Comparison of ENCODE assay signal across 21 cellular contexts in genomic region chr17:71398706-71399620, GRCh38.
DNase-seq lines count a peak whose midpoint lies in the region; ATAC-seq, FAIRE-seq and TF ChIP-seq lines count a peak whose summit lies in the region.
"Had no signal": no experiment of that assay in that cellular context is flagged by ENCODE, and none has a peak within 500 bp of the region (broad histone marks: within the 10 kb centered on the region; RNA-seq: fewer than 3 reads in every experiment).

No MANE protein-coding gene starts in this region.

- FAIRE-seq in GM12878 (lab: Jason Lieb, UNC) = no peak

- intact Hi-C loops in GM12878 (cut with micrococcal nuclease; ENCODE audit: unreplicated experiment) (no loop called here), dorsolateral prefrontal cortex (cut with DNase I) (no loop called here)

- TF ChIP-seq RAD21 in GM12878 (IDR thresholded peaks at IDR 0.05; ENCODE audit: insufficient read depth, low read depth, low read length) = no peak

- H3K79me1 ChIP-seq in mesenchymal stem cell (replicated peaks; ENCODE audit: low read length, poor library complexity, severe bottlenecking) = no peaks in the 10 kb centered on the region

- H4K8ac ChIP-seq in mesenchymal stem cell (ENCODE audit: low read length) = no peak overlapping the region

- TF ChIP-seq EP300 in GM12878 (IDR thresholded peaks at IDR 0.05; ENCODE audit: borderline replicate concordance in 1 of 2, control insufficient read depth in 1 of 2, low read depth in 2 of 2, low read length in 2 of 2) = no peak

- 31% methylated on average over 9 of the region's 9 CpGs for WGBS in GM12878 (ENCODE audit: insufficient coverage, insufficient replicate concordance, low lambda C conversion rate, missing lambda C conversion rate)
- WGBS in mesenchymal stem cell = 46% methylated on average over 4 of the region's 9 CpGs

- CTCF ChIA-PET in HEK293T (lab: Yijun Ruan, JAX) (interaction anchor here (0.6 to 0.8 kb wide), 2 partner anchors 19 to 176 kb away, joined by 3 to 4 read pairs; no protein-coding TSS in a partner anchor), GM12878 (lab: Yijun Ruan, JAX) (interaction anchor here (1.2 kb wide), 1 partner anchor 62 kb away, joined by 3 read pairs; no protein-coding TSS in a partner anchor)

- H2BK120ac ChIP-seq in mesenchymal stem cell (ENCODE audit: low read depth, low read length) = no peak overlapping the region

- SMC1A ChIA-PET in GM12878 (lab: Charles Lee; ENCODE audit: uncharacterized antibody, unreplicated experiment) = interaction anchor here (0.6 kb wide), 1 partner anchor 635 kb away, joined by 3 read pairs; no protein-coding TSS in a partner anchor

- H4K20me1 ChIP-seq in GM12878 (ENCODE audit: control insufficient read depth, insufficient read depth) = no peaks in the 10 kb centered on the region

- DNase-seq in HEK293T (ENCODE audit: extremely low spot score) = peak; percentile 44
- DNase-seq in GM12878 (ENCODE audit: low read depth, low spot score) = no peak
- peak; percentile 36 for DNase-seq in mesenchymal stem cell
- DNase-seq in dorsolateral prefrontal cortex = no peak
- DNase-seq in activated CD4-positive, CD25-positive, alpha-beta regulatory T cell (lab: John Stamatoyannopoulos, UW) = no peak
- DNase-seq in SHP77 (lab: John Stamatoyannopoulos, UW) = no peak
- DNase-seq: activated CD4-positive, alpha-beta T cell treated with anti-CD3 and anti-CD28 coated beads for 48 hours; activated naive CD4-positive, alpha-beta T cell treated with anti-CD3 and anti-CD28 coated beads for 36 hours; CD4-positive, alpha-beta memory T cell; hippocampal formation; NCI-H2081 treated with DMSO at 0.1 percent for 48 hours; NCI-H82; Peyer's patch; sigmoid colon; stimulated activated CD4-positive, alpha-beta T cell treated with anti-CD3 and anti-CD28 coated beads, Interleukin-4, amount 100 ng/mL, for 1 hour; substantia nigra; T1000 had no signal

- in situ Hi-C loops in GM12878 (cut with MboI) = no loop called here

- no peak overlapping the region for H2BK5ac ChIP-seq in mesenchymal stem cell (ENCODE audit: low read depth, low read length, poor library complexity, severe bottlenecking)

- H3K4me3 ChIP-seq in ACC112 (ENCODE audit: low read depth, low read length) (no peak overlapping the region), GM12878 (no peak overlapping the region), mesenchymal stem cell (ENCODE audit: insufficient read depth in 1 of 2, low read depth in 1 of 2, low read length in 2 of 2) (no peak overlapping the region), dorsolateral prefrontal cortex (peak overlapping the region in 1 of 59 donors; percentile 2)
- H3K4me3 ChIP-seq: breast epithelium, Peyer's patch, sigmoid colon, SK-N-MC had no signal

- H3K79me2 ChIP-seq in ACC112 (ENCODE audit: control insufficient read depth, insufficient read depth, low read length, unreplicated experiment) (no peaks in the 10 kb centered on the region), GM12878 (ENCODE audit: control insufficient read depth, insufficient read depth, low read length) (no peaks in the 10 kb centered on the region)

- H3K9ac ChIP-seq in GM12878 (ENCODE audit: control insufficient read depth, insufficient read depth, low read length) (no peak overlapping the region), mesenchymal stem cell (ENCODE audit: low read length) (no peak overlapping the region)

- no peaks in the 10 kb centered on the region for H3K9me3 ChIP-seq in GM12878 (replicated peaks; ENCODE audit: control insufficient read depth, insufficient read depth, low read length)
- no peaks in the 10 kb centered on the region for H3K9me3 ChIP-seq in mesenchymal stem cell (ENCODE audit: control insufficient read depth, low read length)
- H3K9me3 ChIP-seq: breast epithelium, Peyer's patch had no signal

- H4K91ac ChIP-seq in mesenchymal stem cell (ENCODE audit: low read length) = no peak overlapping the region

- H2BK15ac ChIP-seq in mesenchymal stem cell (ENCODE audit: low read depth, poor library complexity, severe bottlenecking) = no peak overlapping the region

- H3K27me3 ChIP-seq in ACC112 (ENCODE audit: insufficient read depth, low read length) (no peaks in the 10 kb centered on the region), GM12878 (replicated peaks in 1 of 2; ENCODE audit: control insufficient read depth in 2 of 2, insufficient read depth in 2 of 2, low read length in 1 of 2) (no peaks in the 10 kb centered on the region), mesenchymal stem cell (ENCODE audit: control insufficient read depth in 1 of 2, insufficient read depth in 1 of 2, low read length in 2 of 2) (no peaks in the 10 kb centered on the region), dorsolateral prefrontal cortex (no peaks in the 10 kb centered on the region)
- H3K27me3 ChIP-seq: breast epithelium, Peyer's patch, sigmoid colon had no signal

- H3K4ac ChIP-seq in mesenchymal stem cell (ENCODE audit: low read depth in 1 of 2, low read length in 2 of 2) = no peak overlapping the region

- TF ChIP-seq CTCF in GM12878 (IDR thresholded peaks at IDR 0.05 in 2 of 3, conservative IDR thresholded peaks at IDR 0.05 in 1 of 3; ENCODE audit: control insufficient read depth in 2 of 3, extremely low read depth in 1 of 3, insufficient read depth in 1 of 3, low read depth in 3 of 3, low read length in 3 of 3) (no peak), dorsolateral prefrontal cortex (IDR thresholded peaks at IDR 0.05 in 54 of 56, conservative IDR thresholded peaks at IDR 0.05 in 2 of 56; ENCODE audit: low read depth in 1 of 56, partially characterized antibody in 56 of 56) (no peak)

- ATAC-seq in GM12878 = peak; percentile 65
- no peak for ATAC-seq in HG03159 (IDR thresholded peaks at IDR 0.05; ENCODE audit: unreplicated experiment)

- H2AFZ ChIP-seq in ACC112 (ENCODE audit: low read length, unreplicated experiment) (peak overlapping the region; percentile 31), GM12878 (ENCODE audit: control insufficient read depth, low read depth, low read length) (no peak overlapping the region), mesenchymal stem cell (ENCODE audit: low read depth, low read length) (no peak overlapping the region)

- no peak overlapping the region for H3K27ac ChIP-seq in ACC112 (ENCODE audit: low read depth, low read length)
- H3K27ac ChIP-seq in GM12878 (ENCODE audit: control insufficient read depth, insufficient read depth) = no peak overlapping the region
- H3K27ac ChIP-seq in mesenchymal stem cell (ENCODE audit: low read length, poor library complexity, severe bottlenecking) = no peak overlapping the region
- no peak overlapping the region for H3K27ac ChIP-seq in dorsolateral prefrontal cortex
- H3K27ac ChIP-seq: breast epithelium, Peyer's patch, sigmoid colon, SK-N-MC had no signal

- no peak overlapping the region for H3K23ac ChIP-seq in mesenchymal stem cell (ENCODE audit: low read length in 2 of 2)

- no peak overlapping the region for H3K18ac ChIP-seq in mesenchymal stem cell (ENCODE audit: low read depth in 1 of 2, low read length in 2 of 2)

- H3K36me3 ChIP-seq in ACC112 (ENCODE audit: insufficient read depth, low read length) (no peaks in the 10 kb centered on the region), GM12878 (ENCODE audit: control insufficient read depth in 2 of 2, insufficient read depth in 2 of 2, low read length in 1 of 2) (no peaks in the 10 kb centered on the region), mesenchymal stem cell (ENCODE audit: control insufficient read depth in 1 of 2, insufficient read depth in 2 of 2, low read depth in 1 of 2, low read length in 2 of 2) (no peaks in the 10 kb centered on the region)
- H3K36me3 ChIP-seq: breast epithelium, Peyer's patch, sigmoid colon had no signal

- no peak overlapping the region for H2AK5ac ChIP-seq in mesenchymal stem cell (ENCODE audit: low read length, severe bottlenecking)

- POLR2A ChIA-PET in HEK293T (lab: Yijun Ruan, JAX) (interaction anchor here (0.6 to 0.9 kb wide), 2 partner anchors 16 to 41 kb away, joined by 3 read pairs; no protein-coding TSS in a partner anchor), GM12878 (lab: Charles Lee) (no interaction called here)

- H3K4me1 ChIP-seq in ACC112 (ENCODE audit: control insufficient read depth, insufficient read depth, low read length, unreplicated experiment) (peaks cover 4% of the 10 kb centered on the region), GM12878 (ENCODE audit: control insufficient read depth, insufficient read depth, low read length) (no peaks in the 10 kb centered on the region), mesenchymal stem cell (ENCODE audit: control insufficient read depth, insufficient read depth, low read depth, low read length) (peaks cover 1% of the 10 kb centered on the region)
- H3K4me1 ChIP-seq: breast epithelium, Peyer's patch, sigmoid colon had no signal

- no peak for TF ChIP-seq POLR2A in GM12878 (IDR thresholded peaks at IDR 0.05; ENCODE audit: low read depth, low read length)

- RAD21 ChIA-PET in GM12878 (lab: Charles Lee; ENCODE audit: unreplicated experiment) = no interaction called here

- H3K4me2 ChIP-seq in GM12878 (ENCODE audit: control insufficient read depth, insufficient read depth) (no peak overlapping the region), mesenchymal stem cell (ENCODE audit: low read length, poor library complexity, severe bottlenecking) (peak overlapping the region; percentile 44)

- no peak overlapping the region for H2BK12ac ChIP-seq in mesenchymal stem cell (ENCODE audit: low read length in 2 of 2)

- no peak overlapping the region for H3K14ac ChIP-seq in mesenchymal stem cell (ENCODE audit: low read length in 2 of 2)

- no TSS peak for BruUV-seq in GM12878 (replicated peaks; lab: Mats Ljungman, UMichigan)

TF ChIP-seq in HEK293T, 16 proteins besides CTCF, POLR2A, EP300 and RAD21 (continues in another document):
- TF ChIP-seq CTBP1 (IDR thresholded peaks at IDR 0.05; ENCODE audit: borderline replicate concordance) (peak; percentile 93), L3MBTL2 (conservative IDR thresholded peaks at IDR 0.05) (no peak), ELF4 (IDR thresholded peaks at IDR 0.05) (no peak), FOXA1 (IDR thresholded peaks at IDR 0.05) (no peak), LEF1 (IDR thresholded peaks at IDR 0.05; ENCODE audit: borderline replicate concordance) (0 out of 2 replicates have a peak, but pooled peaks have one; percentile 31), NFRKB (IDR thresholded peaks at IDR 0.05) (no peak)

TF ChIP-seq in GM12878, 131 proteins besides CTCF, POLR2A, EP300 and RAD21 (continues in another document):
- no peak for TF ChIP-seq SUPT20H (IDR thresholded peaks at IDR 0.05; ENCODE audit: borderline replicate concordance, control insufficient read depth, low read depth, low read length)
- TF ChIP-seq ETV6 (conservative IDR thresholded peaks at IDR 0.05 in 1 of 2, IDR thresholded peaks at IDR 0.05 in 1 of 2; ENCODE audit: borderline replicate concordance in 1 of 2, low read depth in 1 of 2) = no peak
- no peak for TF ChIP-seq CREM (IDR thresholded peaks at IDR 0.05; ENCODE audit: low read depth)
- no peak for TF ChIP-seq HDGF (IDR thresholded peaks at IDR 0.05)

Comparison
In these comparisons a context has a peak if more than half of its experiments do, and no peak if none do; other contexts are left out.
1. DNase-seq: peak in HEK293T (single experiment) and mesenchymal stem cell (single experiment); none in GM12878 (single experiment), dorsolateral prefrontal cortex (0 of 10), activated CD4-positive, CD25-positive, alpha-beta regulatory T cell (0 of 4) and SHP77 (0 of 2).